Comparison of ENCODE assay signal across 9 cellular contexts in genomic region chr15:69225355-69226027, GRCh38.
A peak's percentile ranks its signal among the peaks of the same experiment; 100 is the strongest.
DNase-seq lines count a peak whose midpoint lies in the region; ATAC-seq, FAIRE-seq and TF ChIP-seq lines count a peak whose summit lies in the region.
"Had no signal": no experiment of that assay in that cellular context is flagged by ENCODE, and none has a peak within 500 bp of the region (broad histone marks: within the 10 kb centered on the region; RNA-seq: fewer than 3 reads in every experiment).

No MANE protein-coding gene starts in this region.

- DNase-seq in DND-41, result no peak
- DNase-seq in NB4 (ENCODE audit: low read depth), result peak; percentile 31
- peak in 2 of 4 experiments; percentile 7 to 9 for DNase-seq in K562 (ENCODE audit: extremely low read depth in 1 of 4, low spot score in 3 of 4)
- DNase-seq in lower lobe of right lung, result no peak
- DNase-seq in activated gamma-delta T cell treated with Interleukin-2 at 50 U/mL for 16 hours, result no peak
- no peak for DNase-seq in T1000 (lab: John Stamatoyannopoulos, UW)
- DNase-seq: activated naive CD8-positive, alpha-beta T cell treated with anti-CD3 and anti-CD28 coated beads, Interleukin-2, amount 10 ng/mL, durations not matched to agents 7 days and 5 days had no signal

- TF ChIP-seq RAD21 in K562 (CRISPR knock-in tag; conservative IDR thresholded peaks at IDR 0.05 in 1 of 2, IDR thresholded peaks at IDR 0.05 in 1 of 2), result peak; percentile 74 to 87

- no peaks in the 10 kb centered on the region for H3K27me3 ChIP-seq in DND-41 (ENCODE audit: insufficient read depth, low read length, poor library complexity)
- H3K27me3 ChIP-seq in K562 (ENCODE audit: control insufficient read depth in 2 of 2, insufficient read depth in 2 of 2, low read length in 2 of 2), result peaks cover 0 to 5% of the 10 kb centered on the region in 2 experiments; a peak in 1 of 5 replicates
- no peaks in the 10 kb centered on the region for H3K27me3 ChIP-seq in lower lobe of right lung (ENCODE audit: low read depth)

- POLR2A ChIA-PET in K562 (lab: Yijun Ruan, JAX), result no interaction called here

- no peak for ATAC-seq in DND-41 (ENCODE audit: insufficient read depth, low read depth)
- ATAC-seq in K562, result no peak
- ATAC-seq in lower lobe of right lung, result peak; percentile 30 to 52
- no peak for ATAC-seq in GM21786 (IDR thresholded peaks at IDR 0.05; ENCODE audit: unreplicated experiment)
- ATAC-seq in GM18867 (IDR thresholded peaks at IDR 0.05; ENCODE audit: unreplicated experiment), result no peak

- H3K4me3 ChIP-seq in DND-41 (ENCODE audit: low read depth in 1 of 2, low read length in 2 of 2), result no peak overlapping the region
- H3K4me3 ChIP-seq in NB4 (ENCODE audit: low read depth, low read length), result no peak overlapping the region
- no peak overlapping the region for H3K4me3 ChIP-seq in K562
- no peak overlapping the region for H3K4me3 ChIP-seq in lower lobe of right lung

- H3K27ac ChIP-seq in DND-41 (ENCODE audit: low read length), result no peak overlapping the region
- H3K27ac ChIP-seq in K562 (ENCODE audit: extremely low read depth, low read depth, low read length), result no peak overlapping the region
- no peak overlapping the region for H3K27ac ChIP-seq in lower lobe of right lung

- H3K4me2 ChIP-seq in DND-41 (ENCODE audit: insufficient read depth, low read length) (no peak overlapping the region), K562 (ENCODE audit: insufficient read depth, low read length) (no peak overlapping the region)

- H3K9ac ChIP-seq in DND-41 (ENCODE audit: low read depth, low read length), result no peak overlapping the region
- H3K9ac ChIP-seq in K562 (ENCODE audit: insufficient read depth in 1 of 2, low read depth in 2 of 2, low read length in 2 of 2), result no peak overlapping the region

- FAIRE-seq in K562 (lab: Jason Lieb, UNC), result no peak

- TF ChIP-seq POLR2A in NB4 (IDR thresholded peaks at IDR 0.05; ENCODE audit: extremely low read depth, insufficient read length), result no peak
- no peak for TF ChIP-seq POLR2A in K562 (conservative IDR thresholded peaks at IDR 0.05)

- CTCF ChIA-PET in K562 (lab: Yijun Ruan, JAX; ENCODE audit: low intra/inter-chr PET ratio), result interaction anchor here (0.7 to 1.8 kb wide), 2 partner anchors 166 to 671 kb away, joined by 3 to 20 read pairs; no protein-coding TSS in a partner anchor

- H2AFZ ChIP-seq in DND-41 (ENCODE audit: low read depth, low read length) (no peak overlapping the region), K562 (ENCODE audit: low read depth, low read length) (no peak overlapping the region)

- TF ChIP-seq CTCF in DND-41 (IDR thresholded peaks at IDR 0.05; ENCODE audit: borderline replicate concordance, extremely low read depth, low read length, poor library complexity, severe bottlenecking) (peak; percentile 32), NB4 (IDR thresholded peaks at IDR 0.05; ENCODE audit: low read depth, low read length) (no peak), K562 (IDR thresholded peaks at IDR 0.05 in 2 of 3, conservative IDR thresholded peaks at IDR 0.05 in 1 of 3; ENCODE audit: insufficient read depth in 2 of 3, low read depth in 1 of 3, low read length in 3 of 3) (peak in 2 of 3 experiments; percentile 12 to 59; a peak in 3 of 6 replicates), lower lobe of right lung (IDR thresholded peaks at IDR 0.05) (peak; percentile 34)

- intact Hi-C loops in K562 (cut with micrococcal nuclease) (loop anchor here (1.0 kb wide), 1 partner anchor 166 kb away; no protein-coding TSS in a partner anchor), lower lobe of right lung (cut with DNase I) (no loop called here)

- H3K36me3 ChIP-seq in DND-41 (ENCODE audit: insufficient read depth, low read length) (no peaks in the 10 kb centered on the region), K562 (ENCODE audit: control insufficient read depth, insufficient read depth, low read length) (no peaks in the 10 kb centered on the region), lower lobe of right lung (no peaks in the 10 kb centered on the region)

- H3K9me1 ChIP-seq in K562 (ENCODE audit: control insufficient read depth, insufficient read depth, low read length), result no peaks in the 10 kb centered on the region

- WGBS in K562 (ENCODE audit: insufficient coverage, low coverage, missing lambda C conversion rate), result 8% methylated on average over 2 of the region's 2 CpGs

- TF ChIP-seq EP300 in K562 (IDR thresholded peaks at IDR 0.05; ENCODE audit: low read length), result no peak

- H3K4me1 ChIP-seq in DND-41 (ENCODE audit: insufficient read depth, low read length), result no peaks in the 10 kb centered on the region
- H3K4me1 ChIP-seq in K562 (replicated peaks in 1 of 2; ENCODE audit: control insufficient read depth in 2 of 2, insufficient read depth in 2 of 2, low read length in 2 of 2), result no peaks in the 10 kb centered on the region
- H3K4me1 ChIP-seq in lower lobe of right lung, result no peaks in the 10 kb centered on the region

- H4K20me1 ChIP-seq in DND-41 (ENCODE audit: insufficient read depth, low read length) (no peaks in the 10 kb centered on the region), K562 (replicated peaks; ENCODE audit: control insufficient read depth, insufficient read depth, low read length) (no peaks in the 10 kb centered on the region)

- no TSS peak for BruUV-seq in K562 (replicated peaks; lab: Mats Ljungman, UMichigan)

- in situ Hi-C loops in K562 (cut with MboI), result no loop called here

- H3K9me3 ChIP-seq in DND-41 (ENCODE audit: insufficient read depth, low read length, severe bottlenecking) (peaks cover 5% of the 10 kb centered on the region), K562 (replicated peaks; ENCODE audit: control insufficient read depth, insufficient read depth, low read depth, low read length) (no peaks in the 10 kb centered on the region), lower lobe of right lung (peaks cover 12% of the 10 kb centered on the region)

- no peaks in the 10 kb centered on the region for H3K79me2 ChIP-seq in DND-41 (ENCODE audit: insufficient read depth, low read length)
- H3K79me2 ChIP-seq in K562 (ENCODE audit: control insufficient read depth, insufficient read depth, low read length), result no peaks in the 10 kb centered on the region

TF ChIP-seq in K562, 482 proteins besides CTCF, POLR2A, EP300 and RAD21:
- no peak for TF ChIP-seq ZNF143 (CRISPR knock-in tag; IDR thresholded peaks at IDR 0.05)
- TF ChIP-seq ZNF384 (IDR thresholded peaks at IDR 0.05; ENCODE audit: low read depth, low read length), result 0 out of 2 replicates have a peak, but pooled peaks have one; percentile 21
- TF ChIP-seq, protein P1, sequence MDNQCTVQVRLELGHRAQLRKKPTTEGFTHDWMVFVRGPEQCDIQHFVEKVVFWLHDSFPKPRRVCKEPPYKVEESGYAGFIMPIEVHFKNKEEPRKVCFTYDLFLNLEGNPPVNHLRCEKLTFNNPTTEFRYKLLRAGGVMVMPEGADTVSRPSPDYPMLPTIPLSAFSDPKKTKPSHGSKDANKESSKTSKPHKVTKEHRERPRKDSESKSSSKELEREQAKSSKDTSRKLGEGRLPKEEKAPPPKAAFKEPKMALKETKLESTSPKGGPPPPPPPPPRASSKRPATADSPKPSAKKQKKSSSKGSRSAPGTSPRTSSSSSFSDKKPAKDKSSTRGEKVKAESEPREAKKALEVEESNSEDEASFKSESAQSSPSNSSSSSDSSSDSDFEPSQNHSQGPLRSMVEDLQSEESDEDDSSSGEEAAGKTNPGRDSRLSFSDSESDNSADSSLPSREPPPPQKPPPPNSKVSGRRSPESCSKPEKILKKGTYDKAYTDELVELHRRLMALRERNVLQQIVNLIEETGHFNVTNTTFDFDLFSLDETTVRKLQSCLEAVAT (IDR thresholded peaks at IDR 0.05), result no peak
- TF ChIP-seq CBX1 (IDR thresholded peaks at IDR 0.05; ENCODE audit: low read depth), result no peak
- TF ChIP-seq MEF2A (IDR thresholded peaks at IDR 0.05; ENCODE audit: control insufficient read depth, low read depth, low read length), result no peak
- TF ChIP-seq TAF1 (IDR thresholded peaks at IDR 0.05; ENCODE audit: control insufficient read depth, extremely low read depth, insufficient read depth, low read length, severe bottlenecking), result no peak
- no peak for TF ChIP-seq MCM5 (IDR thresholded peaks at IDR 0.05; ENCODE audit: low read depth)
- no peak for TF ChIP-seq ZNF347 (CRISPR knock-in tag; IDR thresholded peaks at IDR 0.05; ENCODE audit: low read depth)
- no peak for TF ChIP-seq CREB3 (tag; conservative IDR thresholded peaks at IDR 0.05; ENCODE audit: low read depth)
- TF ChIP-seq, protein P2, sequence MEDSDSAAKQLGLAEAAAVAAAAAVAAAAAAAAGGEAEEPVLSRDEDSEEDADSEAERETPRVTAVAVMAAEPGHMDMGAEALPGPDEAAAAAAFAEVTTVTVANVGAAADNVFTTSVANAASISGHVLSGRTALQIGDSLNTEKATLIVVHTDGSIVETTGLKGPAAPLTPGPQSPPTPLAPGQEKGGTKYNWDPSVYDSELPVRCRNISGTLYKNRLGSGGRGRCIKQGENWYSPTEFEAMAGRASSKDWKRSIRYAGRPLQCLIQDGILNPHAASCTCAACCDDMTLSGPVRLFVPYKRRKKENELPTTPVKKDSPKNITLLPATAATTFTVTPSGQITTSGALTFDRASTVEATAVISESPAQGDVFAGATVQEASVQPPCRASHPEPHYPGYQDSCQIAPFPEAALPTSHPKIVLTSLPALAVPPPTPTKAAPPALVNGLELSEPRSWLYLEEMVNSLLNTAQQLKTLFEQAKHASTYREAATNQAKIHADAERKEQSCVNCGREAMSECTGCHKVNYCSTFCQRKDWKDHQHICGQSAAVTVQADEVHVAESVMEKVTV (CRISPR knock-in tag; IDR thresholded peaks at IDR 0.05), result peak; percentile 65

Comparison
In these comparisons a context has a peak if more than half of its experiments do, and no peak if none do; other contexts are left out.
1. ATAC-seq: peak in lower lobe of right lung (2 of 2); none in DND-41 (single experiment), K562 (single experiment), GM21786 (single experiment) and GM18867 (single experiment).